22 cellular contexts compared by ENCODE assay signal in the genomic region with DNA sequence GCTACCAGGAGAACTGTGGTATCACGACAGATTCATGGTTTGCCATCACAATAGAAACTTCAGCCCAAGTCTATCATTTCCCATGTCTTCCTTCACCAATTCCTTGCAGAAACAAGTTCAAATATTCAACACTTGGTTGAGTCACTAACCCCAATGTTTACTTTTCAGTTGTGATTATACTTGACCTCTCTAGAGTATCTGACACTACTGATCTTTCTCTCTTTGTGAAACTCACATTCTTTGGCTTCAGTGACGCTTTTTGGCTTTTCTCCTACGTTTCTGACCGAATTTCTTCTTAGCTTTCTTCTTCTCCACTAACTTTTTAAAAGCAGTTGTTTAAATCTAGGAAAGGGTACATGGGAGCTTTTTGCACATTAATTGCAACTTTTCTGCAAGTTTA.
A peak's percentile ranks its signal among the peaks of the same experiment; 100 is the strongest.
DNase-seq lines count a peak whose midpoint lies in the region; ATAC-seq, FAIRE-seq and TF ChIP-seq lines count a peak whose summit lies in the region.
"Had no signal": no experiment of that assay in that cellular context is flagged by ENCODE, and none has a peak within 500 bp of the region (broad histone marks: within the 10 kb centered on the region; RNA-seq: fewer than 3 reads in every experiment).

No MANE protein-coding gene starts in this region.

- H3K4me3 ChIP-seq in astrocyte of the cerebellum (ENCODE audit: low read depth, low read length), result no peak overlapping the region
- H3K4me3 ChIP-seq: heart right ventricle had no signal

- TF ChIP-seq CTCF in astrocyte of the cerebellum (IDR thresholded peaks at IDR 0.05; ENCODE audit: low read depth, low read length, missing control alignments), result no peak

- DNase-seq in AG08395 (ENCODE audit: low spot score) (peak; percentile 43), H54 (ENCODE audit: insufficient read length, low spot score) (peak; percentile 47), astrocyte of the cerebellum (ENCODE audit: low read depth) (peak; percentile 86), kidney glomerular epithelial cell (lab: John Stamatoyannopoulos, UW) (peak; percentile 22), T-helper 2 cell (no peak)
- DNase-seq: activated CD4-positive, alpha-beta T cell treated with anti-CD3 and anti-CD28 coated beads for 48 hours; activated naive CD4-positive, alpha-beta T cell; aorta; COR-L47; heart right ventricle; mesendoderm; NCI-H2081; NCI-H526 treated with DMSO at 0.1 percent for 48 hours; OCI-M1; stimulated activated CD4-positive, alpha-beta T cell treated with anti-CD3 and anti-CD28 coated beads, Interleukin-15, amount 100 ng/mL, for 24 hours; stimulated activated naive B cell treated with anti-CD40 and anti-IgM and Interleukin-4, amounts not matched to agents 10 μg/mL and 1 μg/mL and 100 μg/mL, for 72 hours; trophoblast cell had no signal

- FAIRE-seq in H54 (lab: Jason Lieb, UNC), result peak; percentile 97
- FAIRE-seq: G401.6, GM12892 had no signal

- ATAC-seq in GM18502 (IDR thresholded peaks at IDR 0.05; ENCODE audit: poor library complexity, unreplicated experiment) (no peak), GM21447 (IDR thresholded peaks at IDR 0.05; ENCODE audit: unreplicated experiment) (no peak), HG03354 (IDR thresholded peaks at IDR 0.05; ENCODE audit: poor library complexity, severe bottlenecking, unreplicated experiment) (no peak)
- ATAC-seq: heart right ventricle; stimulated activated naive B cell treated with anti-CD40 and anti-IgM and Interleukin-4, amounts not matched to agents 10 μg/mL and 1 μg/mL and 100 μg/mL, for 72 hours had no signal

- no peak for TF ChIP-seq POLR2A in H54 (IDR thresholded peaks at IDR 0.05; ENCODE audit: low read depth, low read length)

- in situ Hi-C loops in astrocyte of the cerebellum (cut with HindIII; ENCODE audit: low sequenced_read_pairs), result no loop called here

Comparison
In these comparisons a context has a peak if more than half of its experiments do, and no peak if none do; other contexts are left out.
1. DNase-seq: peak in AG08395 (single experiment), H54 (single experiment), astrocyte of the cerebellum (single experiment) and kidney glomerular epithelial cell (single experiment); none in T-helper 2 cell (0 of 5).